35 cellular contexts compared by ENCODE assay signal in genomic region chr1:246255773-246256172, GRCh38.
"Had no signal": no experiment of that assay in that cellular context is flagged by ENCODE, and none has a peak within 500 bp of the region (broad histone marks: within the 10 kb centered on the region; RNA-seq: fewer than 3 reads in every experiment).

No MANE protein-coding gene starts in this region.

- H3K9me3 ChIP-seq: MG63 had no signal

- H3K4me3 ChIP-seq: MG63 had no signal

- H3K36me3 ChIP-seq: MG63 had no signal

- H3K27me3 ChIP-seq: MG63 had no signal

- DNase-seq: Karpas-422, Kasumi-1, MG63, MM.1S, MV-4-11, NCI-H1048, NCI-H1092, NCI-H1092 treated with DMSO at 0.1 percent for 48 hours, NCI-H1105, NCI-H1105 treated with DMSO at 0.1 percent for 48 hours, NCI-H1417, NCI-H1417 treated with DMSO at 0.1 percent for 48 hours, NCI-H1436, NCI-H1436 treated with DMSO at 0.1 percent for 48 hours, NCI-H146, NCI-H1694, NCI-H1694 treated with DMSO at 0.1 percent for 48 hours, NCI-H187, NCI-H187 treated with DMSO at 0.1 percent for 48 hours, NCI-H1930, NCI-H2029, NCI-H2029 treated with DMSO at 0.1 percent for 48 hours, NCI-H2081, NCI-H2081 treated with DMSO at 0.1 percent for 48 hours, NCI-H2107, NCI-H2227 treated with DMSO at 0.1 percent for 48 hours, NCI-H226, NCI-H345, NCI-H446, NCI-H446 treated with DMSO at 0.1 percent for 48 hours, NCI-H510A, NCI-H510A treated with DMSO at 0.1 percent for 48 hours, NCI-H524, NCI-H524 treated with DMSO at 0.1 percent for 48 hours, NCI-H526 had no signal
